In genomic region chr22:42562282-42562681, GRCh38 we compare ENCODE assay signal across 12 cellular contexts. TPM values are rescaled to one million over a fixed set of nuclear protein-coding genes. Genes with fewer than 3 reads are reported as not detected.
A peak's percentile ranks its signal among the peaks of the same experiment; 100 is the strongest.
DNase-seq lines count a peak whose midpoint lies in the region; ATAC-seq, FAIRE-seq and TF ChIP-seq lines count a peak whose summit lies in the region.
"Had no signal": no experiment of that assay in that cellular context is flagged by ENCODE, and none has a peak within 500 bp of the region (broad histone marks: within the 10 kb centered on the region; RNA-seq: fewer than 3 reads in every experiment).

No MANE protein-coding gene starts in this region.

- TF ChIP-seq CTCF in GM20000 (IDR thresholded peaks at IDR 0.05; ENCODE audit: extremely low read depth, missing control alignments) (no peak), endothelial cell (IDR thresholded peaks at IDR 0.05; ENCODE audit: unreplicated experiment) (no peak), dorsolateral prefrontal cortex (IDR thresholded peaks at IDR 0.05 in 54 of 56, conservative IDR thresholded peaks at IDR 0.05 in 2 of 56; ENCODE audit: low read depth in 1 of 56, partially characterized antibody in 56 of 56) (no peak), ascending aorta (IDR thresholded peaks at IDR 0.05) (no peak), body of pancreas (IDR thresholded peaks at IDR 0.05) (no peak)

- peak overlapping the region; percentile 16 for H3K4me3 Mint-ChIP-seq in endothelial cell (ENCODE audit: unreplicated experiment)
- H3K4me3 Mint-ChIP-seq: naive thymus-derived CD8-positive, alpha-beta T cell had no signal

- intact Hi-C loops in dorsolateral prefrontal cortex (cut with DNase I) (no loop called here), ascending aorta (cut with DNase I) (no loop called here), body of pancreas (cut with DNase I) (no loop called here)

- peaks cover 7% of the 10 kb centered on the region for H3K4me1 Mint-ChIP-seq in endothelial cell (ENCODE audit: unreplicated experiment)

- FAIRE-seq in small intestine (lab: Jason Lieb, UNC), result no peak

- H3K27ac ChIP-seq in small intestine (ENCODE audit: low read depth in 1 of 2, low read length in 1 of 2), result no peak overlapping the region
- H3K27ac ChIP-seq in dorsolateral prefrontal cortex, result peak overlapping the region in 1 of 59 donors; percentile 48
- no peak overlapping the region for H3K27ac ChIP-seq in ascending aorta
- no peak overlapping the region for H3K27ac ChIP-seq in body of pancreas

- H3K27me3 Mint-ChIP-seq in endothelial cell (ENCODE audit: unreplicated experiment), result peaks cover 2% of the 10 kb centered on the region
- H3K27me3 Mint-ChIP-seq: naive thymus-derived CD8-positive, alpha-beta T cell had no signal

- H3K4me3 ChIP-seq in small intestine (ENCODE audit: low read depth in 1 of 2, low read length in 2 of 2), result no peak overlapping the region
- H3K4me3 ChIP-seq in dorsolateral prefrontal cortex, result no peak overlapping the region
- no peak overlapping the region for H3K4me3 ChIP-seq in ascending aorta
- no peak overlapping the region for H3K4me3 ChIP-seq in body of pancreas

- H3K27me3 ChIP-seq in small intestine (ENCODE audit: control insufficient read depth in 2 of 2, insufficient read depth in 2 of 2, low read length in 2 of 2) (no peaks in the 10 kb centered on the region), dorsolateral prefrontal cortex (no peaks in the 10 kb centered on the region), ascending aorta (no peaks in the 10 kb centered on the region), body of pancreas (no peaks in the 10 kb centered on the region)

- no peak overlapping the region for H3K27ac Mint-ChIP-seq in endothelial cell (ENCODE audit: unreplicated experiment)

- H3K4me1 ChIP-seq in small intestine (ENCODE audit: control insufficient read depth in 2 of 2, insufficient read depth in 1 of 2, low read depth in 1 of 2, low read length in 1 of 2) (no peaks in the 10 kb centered on the region), ascending aorta (no peaks in the 10 kb centered on the region), body of pancreas (peaks cover 11% of the 10 kb centered on the region)

- 20 to 35% (median 25%) methylated on average over 8 of the region's 8 CpGs for WGBS in small intestine, 3 donors
- 33 to 45% methylated on average over 8 of the region's 8 CpGs for WGBS in body of pancreas, 2 donors

- TF ChIP-seq POLR2A in body of pancreas (IDR thresholded peaks at IDR 0.05), result no peak

- H3K36me3 Mint-ChIP-seq in endothelial cell (ENCODE audit: low read depth, unreplicated experiment), result no peaks in the 10 kb centered on the region
- H3K36me3 Mint-ChIP-seq: naive thymus-derived CD8-positive, alpha-beta T cell had no signal

- DNase-seq in GM20000 (ENCODE audit: low spot score) (peak; percentile 64), NOMO-1 treated with dmso at 0.1 percent for 144 hours (lab: John Stamatoyannopoulos, UW; ENCODE audit: unreplicated experiment) (peak; percentile 73), endothelial cell (ENCODE audit: low spot score) (no peak), small intestine (peak; percentile 67), dorsolateral prefrontal cortex (no peak), ascending aorta (ENCODE audit: low spot score in 2 of 2) (no peak), body of pancreas (no peak)
- DNase-seq: activated T-cell treated with anti-CD3 and anti-CD28 coated beads for 4 hours; naive thymus-derived CD8-positive, alpha-beta T cell; NCI-H187; PC-3 had no signal

- H3K9me3 Mint-ChIP-seq in endothelial cell (ENCODE audit: unreplicated experiment), result no peaks in the 10 kb centered on the region
- H3K9me3 Mint-ChIP-seq: naive thymus-derived CD8-positive, alpha-beta T cell had no signal

- H3K36me3 ChIP-seq in small intestine (ENCODE audit: control insufficient read depth in 2 of 2, insufficient read depth in 2 of 2, low read length in 2 of 2) (no peaks in the 10 kb centered on the region), ascending aorta (no peaks in the 10 kb centered on the region), body of pancreas (replicated peaks in 1 of 2; ENCODE audit: insufficient read depth in 1 of 2, low read depth in 2 of 2) (no peaks in the 10 kb centered on the region)

- no peak for ATAC-seq in body of pancreas
- ATAC-seq: esophagus mucosa; naive thymus-derived CD8-positive, alpha-beta T cell; PC-3 had no signal

- H3K9me3 ChIP-seq in small intestine (ENCODE audit: control insufficient read depth, low read depth) (no peaks in the 10 kb centered on the region), ascending aorta (no peaks in the 10 kb centered on the region), body of pancreas (no peaks in the 10 kb centered on the region)

RNA-seq across cellular contexts. Expression of gene SERHL2, which starts 8.5 kb away (rescaled TPM):
- total RNA-seq in endothelial cell (ENCODE audit: unreplicated experiment), result 0.69 TPM
- 1 to 10 TPM in 2 of 3 donors, under 1 TPM in 1; 0.89 to 4.1 (median 2.4) TPM for polyA plus RNA-seq in small intestine
- total RNA-seq in dorsolateral prefrontal cortex, result 10 to 100 TPM in 18 of 120 experiments, 1 to 10 TPM in 102; 2.0 to 26.5 (median 6.2) TPM
- 3.1 TPM for total RNA-seq in ascending aorta
- total RNA-seq in body of pancreas, result 1 to 10 TPM in 1 of 2 donors, not detected in 1; 2.6 TPM

RNA-seq across cellular contexts. Expression of gene RRP7A, which starts 42.7 kb away (rescaled TPM):
- total RNA-seq in endothelial cell (ENCODE audit: unreplicated experiment), result 47.9 TPM
- 10 to 100 TPM in 2 of 3 donors, 1 to 10 TPM in 1; 7.0 to 38.1 (median 14.5) TPM for polyA plus RNA-seq in small intestine
- total RNA-seq in dorsolateral prefrontal cortex, result 10 to 100 TPM; 21.6 to 73.5 (median 35.4) TPM
- total RNA-seq in ascending aorta, result 50.0 TPM
- total RNA-seq in body of pancreas, result 10 to 100 TPM; 13.7 to 23.4 TPM

RNA-seq across cellular contexts. Expression of gene POLDIP3, which starts 52.4 kb away (rescaled TPM):
- 50.0 TPM for total RNA-seq in endothelial cell (ENCODE audit: unreplicated experiment)
- 10 to 100 TPM; 23.5 to 37.4 (median 27.3) TPM for polyA plus RNA-seq in small intestine
- 10 to 100 TPM; 47.0 to 95.5 (median 65.3) TPM for total RNA-seq in dorsolateral prefrontal cortex
- 22.9 TPM for total RNA-seq in ascending aorta
- total RNA-seq in body of pancreas, result 10 to 100 TPM; 23.1 to 30.6 TPM

Comparison
In these comparisons a context has a peak if more than half of its experiments do, and no peak if none do; other contexts are left out.
1. DNase-seq: peak in GM20000 (single experiment), NOMO-1 treated with dmso at 0.1 percent for 144 hours (single experiment) and small intestine (single experiment); none in endothelial cell (single experiment), dorsolateral prefrontal cortex (0 of 10), ascending aorta (0 of 2) and body of pancreas (0 of 4).